ENCODE assay signal across 8 cellular contexts in the genomic region with DNA sequence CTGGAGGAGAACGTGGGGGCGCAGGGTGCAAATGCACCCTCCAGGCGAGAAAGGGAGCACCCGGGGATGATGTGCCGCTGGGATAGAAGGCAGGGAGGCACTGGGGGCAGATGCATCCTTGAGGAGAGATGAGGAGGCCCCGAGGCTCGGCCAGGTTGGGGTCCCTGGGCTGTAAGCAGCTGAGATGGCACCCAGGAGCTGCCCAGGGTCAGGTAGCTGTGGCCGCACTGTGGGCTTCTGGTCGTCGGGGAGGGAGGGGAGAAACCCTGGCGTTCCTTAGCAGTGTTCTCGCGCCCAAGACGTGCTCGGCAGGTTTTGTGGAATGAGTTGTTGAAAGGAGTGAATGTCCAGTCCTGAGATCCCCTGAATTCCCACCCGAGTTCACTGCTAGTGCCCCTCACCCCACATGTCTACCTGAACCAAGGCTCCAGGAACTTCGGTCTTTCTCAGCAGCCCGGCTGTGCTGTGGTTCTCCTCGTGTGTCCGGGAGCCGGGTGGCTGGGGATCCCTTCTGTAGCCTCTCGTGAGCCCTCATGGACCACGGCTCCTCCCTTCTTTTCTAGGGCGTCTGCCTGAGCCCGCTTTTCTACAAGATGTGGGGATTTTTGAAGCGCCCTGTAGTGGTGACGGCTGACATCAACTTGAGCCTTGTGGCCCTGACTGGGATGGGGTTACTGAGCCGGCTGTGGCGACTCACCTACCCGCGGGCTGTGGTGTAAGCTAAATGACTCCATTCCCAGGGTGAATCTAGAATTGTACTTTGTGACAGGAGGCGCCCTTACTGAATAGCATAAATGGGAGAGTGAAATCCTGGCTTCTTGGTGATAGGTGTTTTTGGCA. TPM values are rescaled to one million over a fixed set of nuclear protein-coding genes. Genes with fewer than 3 reads are reported as not detected.
DNase-seq lines count a peak whose midpoint lies in the region; ATAC-seq, FAIRE-seq and TF ChIP-seq lines count a peak whose summit lies in the region.

No MANE protein-coding gene starts in this region.

- ATAC-seq in GM23338 (peak; percentile 27), GM18909 (IDR thresholded peaks at IDR 0.05; ENCODE audit: poor library complexity, unreplicated experiment) (no peak), GM18907 (IDR thresholded peaks at IDR 0.05; ENCODE audit: unreplicated experiment) (no peak)

- H3K27ac Mint-ChIP-seq in GM23338: no peak overlapping the region
- H3K27ac Mint-ChIP-seq in astrocyte (ENCODE audit: unreplicated experiment): peak overlapping the region; percentile 88

- FAIRE-seq in astrocyte (lab: Jason Lieb, UNC): no peak

- H3K27ac ChIP-seq in GM23338 (ENCODE audit: low read depth): no peak overlapping the region
- H3K27ac ChIP-seq in astrocyte (ENCODE audit: low read depth, low read length): no peak overlapping the region

- H3K27me3 ChIP-seq in GM23338 (ENCODE audit: insufficient read depth) (no peaks in the 10 kb centered on the region; the same call in 1 of the 2 replicates), astrocyte (ENCODE audit: insufficient read depth, low read length) (no peaks in the 10 kb centered on the region)

- H3K4me1 Mint-ChIP-seq in GM23338: peaks cover 21% of the 10 kb centered on the region
- peaks cover 21% of the 10 kb centered on the region for H3K4me1 Mint-ChIP-seq in astrocyte (ENCODE audit: low read depth, unreplicated experiment)

- TF ChIP-seq CTCF in GM23338 (conservative IDR thresholded peaks at IDR 0.05; ENCODE audit: low read depth in 2 of 2): peak in 1 of 2 experiments; percentile 24; a peak in 1 of 4 replicates
- no peak for TF ChIP-seq CTCF in astrocyte (IDR thresholded peaks at IDR 0.05; ENCODE audit: insufficient read depth, low read depth, low read length)

- no peaks in the 10 kb centered on the region for H3K9me3 ChIP-seq in astrocyte (ENCODE audit: insufficient read depth, low read depth, low read length)

- H2AFZ ChIP-seq in GM23338 (peak overlapping the region; percentile 97), astrocyte (ENCODE audit: low read depth, low read length) (peak overlapping the region; percentile 20)

- DNase-seq in A172 (ENCODE audit: low spot score) (peak; percentile 19), GM23338 (ENCODE audit: low spot score) (peak; percentile 65), SW480 (ENCODE audit: low spot score) (peak; percentile 42), astrocyte (ENCODE audit: low read depth) (no peak), kidney glomerular epithelial cell (lab: John Stamatoyannopoulos, UW) (peak; percentile 1)
- DNase-seq in stimulated activated CD4-positive, alpha-beta T cell treated with anti-CD3 and anti-CD28 coated beads, Interleukin-4, amount 100 ng/mL, for 48 hours (ENCODE audit: low read depth in 2 of 2): peak; percentile 66 to 77

- peaks cover 40% of the 10 kb centered on the region for H3F3A ChIP-seq in GM23338 (replicated peaks; ENCODE audit: low read depth)

- H3K9ac ChIP-seq in astrocyte (ENCODE audit: low read length): peak overlapping the region; percentile 81

- H3K4me1 ChIP-seq in GM23338 (ENCODE audit: insufficient read depth) (peaks cover 9% of the 10 kb centered on the region; the same call in 1 of the 2 replicates), astrocyte (ENCODE audit: insufficient read depth, low read length) (peaks cover 9% of the 10 kb centered on the region)

- peaks cover 33% of the 10 kb centered on the region for H3K27me3 Mint-ChIP-seq in GM23338 (ENCODE audit: insufficient read depth, low read depth, poor library complexity)
- H3K27me3 Mint-ChIP-seq in astrocyte (ENCODE audit: low read depth, unreplicated experiment): no peaks in the 10 kb centered on the region

- H3K4me3 Mint-ChIP-seq in GM23338 (peak overlapping the region; percentile 85), astrocyte (ENCODE audit: unreplicated experiment) (peak overlapping the region; percentile 91)

- H3K9me3 Mint-ChIP-seq in GM23338: no peaks in the 10 kb centered on the region
- H3K9me3 Mint-ChIP-seq in astrocyte (ENCODE audit: unreplicated experiment): peaks cover 2% of the 10 kb centered on the region

- peak overlapping the region; percentile 91 for H3K4me2 ChIP-seq in GM23338
- peak overlapping the region; percentile 94 for H3K4me2 ChIP-seq in astrocyte (ENCODE audit: low read length)

- peaks cover 6% of the 10 kb centered on the region for H3K79me2 ChIP-seq in GM23338 (replicated peaks; ENCODE audit: insufficient read depth)
- H3K79me2 ChIP-seq in astrocyte (ENCODE audit: insufficient read depth, low read length): peaks cover 9% of the 10 kb centered on the region

- H3K36me3 Mint-ChIP-seq in GM23338 (ENCODE audit: low read depth) (peaks cover 37% of the 10 kb centered on the region), astrocyte (ENCODE audit: low read depth, unreplicated experiment) (peaks cover 27% of the 10 kb centered on the region)

- H3K4me3 ChIP-seq in GM23338: peak overlapping the region; percentile 98
- H3K4me3 ChIP-seq in astrocyte (ENCODE audit: insufficient read depth, low read depth, low read length): peak overlapping the region; percentile 74

- H4K20me1 ChIP-seq in GM23338 (replicated peaks; ENCODE audit: insufficient read depth) (peaks cover 4% of the 10 kb centered on the region), astrocyte (ENCODE audit: insufficient read depth, low read length) (peaks cover 45% of the 10 kb centered on the region)

- H3K36me3 ChIP-seq in GM23338 (ENCODE audit: insufficient read depth): peaks cover 9% of the 10 kb centered on the region; the same call in 1 of the 2 replicates
- peaks cover 20% of the 10 kb centered on the region for H3K36me3 ChIP-seq in astrocyte (ENCODE audit: insufficient read depth, low read length)

- no peaks in the 10 kb centered on the region for H3K9me2 ChIP-seq in GM23338 (ENCODE audit: insufficient read depth)

TF ChIP-seq in GM23338, 12 proteins besides CTCF, POLR2A, EP300 and RAD21:
- TF ChIP-seq ZNF114 (CRISPR knock-in tag; IDR thresholded peaks at IDR 0.05): no peak
- no peak for TF ChIP-seq ETS1 (IDR thresholded peaks at IDR 0.05)
- no peak for TF ChIP-seq EZH2 (IDR thresholded peaks at IDR 0.05; ENCODE audit: low read depth, unreplicated experiment)
- TF ChIP-seq POLR2AphosphoS5 (IDR thresholded peaks at IDR 0.05; ENCODE audit: low read depth): no peak

RNA-seq across cellular contexts. Expression of gene POMT1, which starts 1.1 kb away (rescaled TPM):
- total RNA-seq in A172 (2014; rRNA removed; shearing (Covaris generic)): 22.0 and 26.4 TPM in 2 replicates
- 23.7 and 32.4 TPM in 2 replicates for total RNA-seq in GM23338 (2014; rRNA removed; shearing (Covaris generic))
- 17.7 and 20.2 TPM in 2 replicates for polyA plus RNA-seq in GM23338 (2016; fragmentation: Nextera tagmentation; extraction: Ambion mirVana)
- total RNA-seq in astrocyte: 29.0 and 34.8 TPM in 2 replicates

RNA-seq across cellular contexts. Expression of gene UCK1, which starts 27.2 kb away (rescaled TPM):
- total RNA-seq in A172 (2014; rRNA removed; shearing (Covaris generic)): 11.2 and 15.9 TPM in 2 replicates
- total RNA-seq in GM23338 (2014; rRNA removed; shearing (Covaris generic)): 34.6 and 35.9 TPM in 2 replicates
- polyA plus RNA-seq in GM23338 (2016; fragmentation: Nextera tagmentation; extraction: Ambion mirVana): 23.4 and 24.8 TPM in 2 replicates
- total RNA-seq in astrocyte: 11.9 and 15.4 TPM in 2 replicates

RNA-seq across cellular contexts. Expression of gene PRRT1B, which starts 41.5 kb away (rescaled TPM):
- not detected in 2 replicates for total RNA-seq in A172 (2014; rRNA removed; shearing (Covaris generic))
- 0.24 TPM in 1 of 2 replicates, not detected in the other for total RNA-seq in GM23338 (2014; rRNA removed; shearing (Covaris generic))
- polyA plus RNA-seq in GM23338 (2016; fragmentation: Nextera tagmentation; extraction: Ambion mirVana): not detected in 2 replicates
- not detected in 2 replicates for total RNA-seq in astrocyte
